ENCODE assay signal across 24 cellular contexts in the genomic region with DNA sequence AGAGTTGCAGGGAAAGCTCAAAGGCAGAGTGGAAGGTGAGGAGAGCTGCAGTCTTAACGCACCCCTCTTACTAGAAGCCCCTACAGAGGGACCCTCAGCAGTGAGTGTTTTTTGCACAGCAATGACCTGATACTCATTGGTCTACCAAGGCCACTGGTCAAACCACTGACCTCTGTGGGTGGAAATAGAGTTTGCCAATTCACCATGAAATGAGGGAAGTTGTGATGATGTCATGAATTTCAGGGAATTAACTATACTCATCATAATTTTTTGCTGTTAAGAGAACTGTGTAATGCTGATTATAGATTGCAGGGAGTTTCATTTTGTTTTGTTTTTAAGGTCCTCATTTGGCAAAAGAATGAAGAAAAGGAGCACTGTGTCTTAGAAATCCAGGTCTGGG.
DNase-seq lines count a peak whose midpoint lies in the region; ATAC-seq, FAIRE-seq and TF ChIP-seq lines count a peak whose summit lies in the region.
"Had no signal": no experiment of that assay in that cellular context is flagged by ENCODE, and none has a peak within 500 bp of the region (broad histone marks: within the 10 kb centered on the region; RNA-seq: fewer than 3 reads in every experiment).

No MANE protein-coding gene starts in this region.

- ATAC-seq in A549 = no peak
- ATAC-seq in K562 = no peak
- ATAC-seq in left lobe of liver = no peak
- ATAC-seq in GM18517 (IDR thresholded peaks at IDR 0.05; ENCODE audit: unreplicated experiment) = no peak

- in situ Hi-C loops in K562 (cut with MboI) = no loop called here

- no peaks in the 10 kb centered on the region for H3K79me2 ChIP-seq in K562 (ENCODE audit: control insufficient read depth, insufficient read depth, low read length)

- no peak overlapping the region for H3K4me3 ChIP-seq in A549
- H3K4me3 ChIP-seq in K562 = no peak overlapping the region
- no peak overlapping the region for H3K4me3 ChIP-seq in tibial nerve

- CTCF ChIA-PET in A549 (lab: Yijun Ruan, JAX) (interaction anchor here (2.6 to 3.6 kb wide), 2 partner anchors 18 to 162 kb away, joined by 7 to 22 read pairs; no protein-coding TSS in a partner anchor), K562 (lab: Yijun Ruan, JAX; ENCODE audit: low intra/inter-chr PET ratio) (no interaction called here)

- H3K9ac ChIP-seq in K562 (ENCODE audit: insufficient read depth in 1 of 2, low read depth in 2 of 2, low read length in 2 of 2) = no peak overlapping the region
- H3K9ac ChIP-seq: SK-N-SH had no signal

- H4K20me1 ChIP-seq in K562 (replicated peaks; ENCODE audit: control insufficient read depth, insufficient read depth, low read length) = no peaks in the 10 kb centered on the region

- H3K9me1 ChIP-seq in K562 (ENCODE audit: control insufficient read depth, insufficient read depth, low read length) = no peaks in the 10 kb centered on the region

- DNase-seq in A549 (ENCODE audit: low read depth in 1 of 2, low spot score in 1 of 2) = no peak
- DNase-seq in MV-4-11 (lab: John Stamatoyannopoulos, UW) = peak; percentile 53
- peak in 2 of 4 experiments; percentile 29 to 44 for DNase-seq in K562 (ENCODE audit: extremely low read depth in 1 of 4, low spot score in 3 of 4)
- peak; percentile 4 for DNase-seq in left lobe of liver (ENCODE audit: low spot score)
- DNase-seq in Kasumi-1 (lab: John Stamatoyannopoulos, UW) = no peak
- no peak for DNase-seq in DMS53 treated with DMSO at 0.1 percent for 48 hours (lab: John Stamatoyannopoulos, UW; ENCODE audit: unreplicated experiment)
- DNase-seq in tibial nerve (ENCODE audit: low spot score in 2 of 2) = no peak
- DNase-seq: 8988T; CD4-positive, CD25-positive, alpha-beta regulatory T cell; COR-L47; DMS 273 treated with DMSO at 0.1 percent for 48 hours; GDM1; MM.1S; NCI-H1105; NCI-H146; NCI-H2029 treated with DMSO at 0.1 percent for 48 hours; NCI-H226; NCI-H510A treated with DMSO at 0.1 percent for 48 hours; NCI-H748 treated with DMSO at 0.1 percent for 48 hours; SHP77 treated with DMSO at 0.1 percent for 48 hours; SK-N-SH had no signal

- TF ChIP-seq EP300 in A549 (IDR thresholded peaks at IDR 0.05) (no peak), K562 (IDR thresholded peaks at IDR 0.05; ENCODE audit: low read length) (no peak), tibial nerve (IDR thresholded peaks at IDR 0.05) (no peak)

- no peaks in the 10 kb centered on the region for H3K9me3 ChIP-seq in A549
- no peaks in the 10 kb centered on the region for H3K9me3 ChIP-seq in K562 (replicated peaks; ENCODE audit: control insufficient read depth, insufficient read depth, low read depth, low read length)
- no peaks in the 10 kb centered on the region for H3K9me3 ChIP-seq in tibial nerve
- H3K9me3 ChIP-seq: SK-N-SH had no signal

- intact Hi-C loops in K562 (cut with micrococcal nuclease) = no loop called here

- H3K4me2 ChIP-seq in A549 (no peak overlapping the region), K562 (ENCODE audit: insufficient read depth, low read length) (no peak overlapping the region)
- H3K4me2 ChIP-seq: SK-N-SH had no signal

- TF ChIP-seq CTCF in A549 (IDR thresholded peaks at IDR 0.05) (no peak), K562 (IDR thresholded peaks at IDR 0.05 in 2 of 3, conservative IDR thresholded peaks at IDR 0.05 in 1 of 3; ENCODE audit: insufficient read depth in 2 of 3, low read depth in 1 of 3, low read length in 3 of 3) (no peak), tibial nerve (IDR thresholded peaks at IDR 0.05) (no peak)

- POLR2A ChIA-PET in A549 (lab: Yijun Ruan, JAX) (no interaction called here), K562 (lab: Yijun Ruan, JAX) (interaction anchor here (1.0 to 1.7 kb wide), 5 partner anchors 9 to 101 kb away, joined by 3 to 5 read pairs (median 3); no protein-coding TSS in a partner anchor)

- no peak for FAIRE-seq in A549 (lab: Jason Lieb, UNC)
- FAIRE-seq in K562 (lab: Jason Lieb, UNC) = no peak
- FAIRE-seq: GM18507 had no signal

- no peak for TF ChIP-seq RAD21 in A549 (conservative IDR thresholded peaks at IDR 0.05 in 1 of 2, IDR thresholded peaks at IDR 0.05 in 1 of 2)
- TF ChIP-seq RAD21 in K562 (CRISPR knock-in tag; conservative IDR thresholded peaks at IDR 0.05 in 1 of 2, IDR thresholded peaks at IDR 0.05 in 1 of 2) = no peak

- BruUV-seq in K562 (replicated peaks; lab: Mats Ljungman, UMichigan) = no TSS peak

- no peaks in the 10 kb centered on the region for H3K36me3 ChIP-seq in K562 (ENCODE audit: control insufficient read depth, insufficient read depth, low read length)
- no peaks in the 10 kb centered on the region for H3K36me3 ChIP-seq in tibial nerve

- 92% methylated on average over 1 of the region's 1 CpG for WGBS in A549 (ENCODE audit: missing lambda C conversion rate)
- 8% methylated on average over 1 of the region's 1 CpG for WGBS in K562 (ENCODE audit: insufficient coverage, low coverage, missing lambda C conversion rate)
- WGBS in tibial nerve, 2 donors = 88 to 89% methylated on average over 1 of the region's 1 CpG

- H2AFZ ChIP-seq in K562 (ENCODE audit: low read depth, low read length) = no peak overlapping the region

- peaks cover 0 to 6% of the 10 kb centered on the region in 2 experiments; a peak in 1 of 5 replicates for H3K27me3 ChIP-seq in K562 (ENCODE audit: control insufficient read depth in 2 of 2, insufficient read depth in 2 of 2, low read length in 2 of 2)
- H3K27me3 ChIP-seq in tibial nerve = no peaks in the 10 kb centered on the region

- H3K27ac ChIP-seq in A549 (no peak overlapping the region), K562 (ENCODE audit: extremely low read depth, low read depth, low read length) (no peak overlapping the region), tibial nerve (no peak overlapping the region)
- H3K27ac ChIP-seq: RWPE1 had no signal

- H3K4me1 ChIP-seq in A549 (no peaks in the 10 kb centered on the region), K562 (replicated peaks in 1 of 2; ENCODE audit: control insufficient read depth in 2 of 2, insufficient read depth in 2 of 2, low read length in 2 of 2) (peaks cover 3 to 5% of the 10 kb centered on the region in 2 experiments; a peak in 3 of 5 replicates), tibial nerve (no peaks in the 10 kb centered on the region)

- TF ChIP-seq POLR2A in A549 (IDR thresholded peaks at IDR 0.05; ENCODE audit: low read length) (no peak), K562 (conservative IDR thresholded peaks at IDR 0.05) (no peak), tibial nerve (IDR thresholded peaks at IDR 0.05) (no peak)

TF ChIP-seq in A549, 52 proteins besides CTCF, POLR2A, EP300 and RAD21:
- TF ChIP-seq ESRRA (IDR thresholded peaks at IDR 0.05; ENCODE audit: borderline replicate concordance, low read length) (no peak), ZFP36 (IDR thresholded peaks at IDR 0.05; ENCODE audit: borderline replicate concordance, partially characterized antibody) (no peak), MAFK (IDR thresholded peaks at IDR 0.05; ENCODE audit: partially characterized antibody) (peak; percentile 51)

TF ChIP-seq in K562, 482 proteins besides CTCF, POLR2A, EP300 and RAD21:
- TF ChIP-seq TEAD1 (CRISPR knock-in tag; IDR thresholded peaks at IDR 0.05) (no peak), NFE2 (IDR thresholded peaks at IDR 0.05; ENCODE audit: low read depth) (peak; percentile 26; the same call in 1 of the 2 replicates), NEUROD1 (IDR thresholded peaks at IDR 0.05; ENCODE audit: borderline replicate concordance, low read depth, low read length, partially characterized antibody) (no peak), JUND (IDR thresholded peaks at IDR 0.05; ENCODE audit: borderline replicate concordance, low read depth, low read length) (no peak), JUND (tag; IDR thresholded peaks at IDR 0.05; ENCODE audit: borderline replicate concordance, low read depth, low read length) (peak; percentile 64; the same call in 1 of the 3 replicates), ZNF586 (CRISPR knock-in tag; conservative IDR thresholded peaks at IDR 0.05) (no peak), ATF1 (CRISPR knock-in tag; IDR thresholded peaks at IDR 0.05) (no peak), ATF1 (tag; IDR thresholded peaks at IDR 0.05) (0 out of 2 replicates have a peak, but pooled peaks have one; percentile 15), ATF3 (IDR thresholded peaks at IDR 0.05) (peak; percentile 92), ATF3 (CRISPR knock-in tag; conservative IDR thresholded peaks at IDR 0.05) (no peak), MAFG (tag; conservative IDR thresholded peaks at IDR 0.05) (peak; percentile 67), ZNF316 (IDR thresholded peaks at IDR 0.05) (peak; percentile 66), MAFK (IDR thresholded peaks at IDR 0.05; ENCODE audit: low read length) (peak; percentile 41), ATF7 (IDR thresholded peaks at IDR 0.05) (peak; percentile 88), C11orf30 (IDR thresholded peaks at IDR 0.05; ENCODE audit: low read depth) (peak; percentile 65)

Comparison
In these comparisons a context has a peak if more than half of its experiments do, and no peak if none do; other contexts are left out.
1. DNase-seq: peak in MV-4-11 (single experiment) and left lobe of liver (single experiment); none in A549 (0 of 2), Kasumi-1 (0 of 2), DMS53 treated with DMSO at 0.1 percent for 48 hours (single experiment) and tibial nerve (0 of 2).
2. Of the 35 proteins assayed by ChIP-seq in both K562 and A549: peak only in K562: none; only in A549: none; in both: MAFK; in neither: 34.